8 cellular contexts compared by ENCODE assay signal in genomic region chr2:24124003-24124585, GRCh38. TPM values are rescaled to one million over a fixed set of nuclear protein-coding genes. Genes with fewer than 3 reads are reported as not detected.
DNase-seq lines count a peak whose midpoint lies in the region; ATAC-seq and TF ChIP-seq lines count a peak whose summit lies in the region.

No MANE protein-coding gene starts in this region.

- H3K4ac ChIP-seq in mesenchymal stem cell (ENCODE audit: low read depth in 1 of 2, low read length in 2 of 2) = peak overlapping the region; percentile 56 to 90

- intact Hi-C loops in breast epithelium (cut with DNase I; ENCODE audit: low total_unique reads) (no loop called here), uterus (cut with DNase I; ENCODE audit: low total_unique reads) (no loop called here)

- no peak overlapping the region for H2BK5ac ChIP-seq in mesenchymal stem cell (ENCODE audit: low read depth, low read length, poor library complexity, severe bottlenecking)

- peak overlapping the region; percentile 96 for H3K9ac ChIP-seq in mesenchymal stem cell (ENCODE audit: low read length)

- H3K4me3 ChIP-seq in GM06990 (replicated peaks; ENCODE audit: low read depth, low read length) (peak overlapping the region; percentile 69), breast epithelium (peak overlapping the region; percentile 63 to 87 (median 81)), mesenchymal stem cell (ENCODE audit: insufficient read depth in 1 of 2, low read depth in 1 of 2, low read length in 2 of 2) (peak overlapping the region; percentile 88 to 89), uterus (peak overlapping the region; percentile 73 to 84)

- H3K27me3 ChIP-seq in GM06990 (replicated peaks; ENCODE audit: control insufficient read depth, insufficient read depth, low read length) (no peaks in the 10 kb centered on the region), breast epithelium (no peaks in the 10 kb centered on the region), mesenchymal stem cell (ENCODE audit: control insufficient read depth in 1 of 2, insufficient read depth in 1 of 2, low read length in 2 of 2) (no peaks in the 10 kb centered on the region), uterus (no peaks in the 10 kb centered on the region)

- in situ Hi-C loops in G401 (cut with HindIII; ENCODE audit: low sequenced_read_pairs) = no loop called here

- H3K4me2 ChIP-seq in mesenchymal stem cell (ENCODE audit: low read length, poor library complexity, severe bottlenecking) = peak overlapping the region; percentile 70

- 20% methylated on average over 6 of the region's 7 CpGs for WGBS in mesenchymal stem cell

- H3K4me1 ChIP-seq in breast epithelium (no peaks in the 10 kb centered on the region), mesenchymal stem cell (ENCODE audit: control insufficient read depth, insufficient read depth, low read depth, low read length) (peaks cover 5% of the 10 kb centered on the region), uterus (peaks cover 0 to 4% of the 10 kb centered on the region in 2 donors)

- H3K79me1 ChIP-seq in mesenchymal stem cell (replicated peaks; ENCODE audit: low read length, poor library complexity, severe bottlenecking) = peaks cover 8% of the 10 kb centered on the region

- peak overlapping the region; percentile 98 for H4K8ac ChIP-seq in mesenchymal stem cell (ENCODE audit: low read length)

- peak overlapping the region in 1 of 2 experiments; percentile 68 for H3K14ac ChIP-seq in mesenchymal stem cell (ENCODE audit: low read length in 2 of 2)

- H3K18ac ChIP-seq in mesenchymal stem cell (ENCODE audit: low read depth in 1 of 2, low read length in 2 of 2) = peak overlapping the region; percentile 83 to 93

- no peak for TF ChIP-seq POLR2A in breast epithelium (IDR thresholded peaks at IDR 0.05)
- no peak for TF ChIP-seq POLR2A in uterus (IDR thresholded peaks at IDR 0.05)

- no peak overlapping the region for H2BK12ac ChIP-seq in mesenchymal stem cell (ENCODE audit: low read length in 2 of 2)

- peak overlapping the region in 1 of 2 experiments; percentile 3 for H3K23ac ChIP-seq in mesenchymal stem cell (ENCODE audit: low read length in 2 of 2)

- peak; percentile 27 for ATAC-seq in GM21723 (IDR thresholded peaks at IDR 0.05; ENCODE audit: unreplicated experiment)

- TF ChIP-seq CTCF in GM06990 (IDR thresholded peaks at IDR 0.05; ENCODE audit: insufficient read depth, low read length, poor library complexity, severe bottlenecking) (no peak), breast epithelium (IDR thresholded peaks at IDR 0.05) (no peak), uterus (IDR thresholded peaks at IDR 0.05) (no peak)

- no peaks in the 10 kb centered on the region for H3K9me3 ChIP-seq in breast epithelium
- no peaks in the 10 kb centered on the region for H3K9me3 ChIP-seq in mesenchymal stem cell (ENCODE audit: control insufficient read depth, low read length)
- H3K9me3 ChIP-seq in uterus = no peaks in the 10 kb centered on the region

- DNase-seq in GM06990 (ENCODE audit: extremely low read depth, insufficient read length) = no peak
- peak; percentile 48 for DNase-seq in NCI-H1105 (lab: John Stamatoyannopoulos, UW)
- DNase-seq in breast epithelium (ENCODE audit: low spot score in 2 of 2) = no peak
- no peak for DNase-seq in mesenchymal stem cell
- DNase-seq in uterus = no peak
- DNase-seq in G401 (ENCODE audit: low spot score) = no peak
- no peak for DNase-seq in stimulated activated CD4-positive, alpha-beta T cell treated with anti-CD3 and anti-CD28 coated beads, Interleukin-12 subunit alpha, Interleukin-12 subunit beta, amount 100 ng/mL, for 4 hours

- H2AK5ac ChIP-seq in mesenchymal stem cell (ENCODE audit: low read length, severe bottlenecking) = peak overlapping the region; percentile 63

- peak overlapping the region; percentile 94 for H4K91ac ChIP-seq in mesenchymal stem cell (ENCODE audit: low read length)

- H2AFZ ChIP-seq in mesenchymal stem cell (ENCODE audit: low read depth, low read length) = peak overlapping the region; percentile 21

- H2BK120ac ChIP-seq in mesenchymal stem cell (ENCODE audit: low read depth, low read length) = no peak overlapping the region

- H3K27ac ChIP-seq in breast epithelium = peak overlapping the region; percentile 96 to 97
- peak overlapping the region; percentile 68 for H3K27ac ChIP-seq in mesenchymal stem cell (ENCODE audit: low read length, poor library complexity, severe bottlenecking)
- peak overlapping the region; percentile 92 to 97 for H3K27ac ChIP-seq in uterus

- H2BK15ac ChIP-seq in mesenchymal stem cell (ENCODE audit: low read depth, poor library complexity, severe bottlenecking) = no peak overlapping the region

- H3K36me3 ChIP-seq in GM06990 (ENCODE audit: control insufficient read depth, insufficient read depth, low read length) (no peaks in the 10 kb centered on the region), breast epithelium (no peaks in the 10 kb centered on the region), mesenchymal stem cell (ENCODE audit: control insufficient read depth in 1 of 2, insufficient read depth in 2 of 2, low read depth in 1 of 2, low read length in 2 of 2) (no peaks in the 10 kb centered on the region), uterus (no peaks in the 10 kb centered on the region)

RNA-seq across cellular contexts. Expression of gene FAM228B, which starts 0.8 kb away (rescaled TPM):
- total RNA-seq in breast epithelium = 10 to 100 TPM; 23.7 to 46.2 (median 30.9) TPM
- 13.6 TPM for polyA plus RNA-seq in mesenchymal stem cell (2013, experiment 1 of 2)
- polyA plus RNA-seq in mesenchymal stem cell (2013, experiment 2 of 2) = 14.8 TPM
- 10 to 100 TPM; 25.1 to 96.1 (median 51.7) TPM for total RNA-seq in uterus
- 1.3 and 5.6 TPM in 2 replicates for total RNA-seq in G401 (2014; rRNA removed; shearing (Covaris generic))

RNA-seq across cellular contexts. Expression of gene PFN4, which starts 1.0 kb away (rescaled TPM):
- total RNA-seq in breast epithelium (under 1 TPM in 2 of 3 donors, not detected in 1; 0.44 to 0.96 TPM), uterus (1 to 10 TPM in 1 of 4 donors, under 1 TPM in 1, not detected in 2; 0.95 to 2.0 TPM)
- 0.55 TPM for polyA plus RNA-seq in mesenchymal stem cell (2013, experiment 1 of 2)
- 0.42 TPM for polyA plus RNA-seq in mesenchymal stem cell (2013, experiment 2 of 2)
- not detected in 2 replicates for total RNA-seq in G401 (2014; rRNA removed; shearing (Covaris generic))

RNA-seq across cellular contexts. Expression of gene TP53I3, which starts 39.5 kb away (rescaled TPM):
- total RNA-seq in breast epithelium = 10 to 100 TPM; 19.2 to 24.3 (median 19.6) TPM
- 41.1 TPM for polyA plus RNA-seq in mesenchymal stem cell (2013, experiment 1 of 2)
- 39.5 TPM for polyA plus RNA-seq in mesenchymal stem cell (2013, experiment 2 of 2)
- total RNA-seq in uterus = 10 to 100 TPM in 2 of 4 donors, 1 to 10 TPM in 1, under 1 TPM in 1; 0.77 to 55.4 (median 10.1) TPM
- 47.6 and 66.0 TPM in 2 replicates for total RNA-seq in G401 (2014; rRNA removed; shearing (Covaris generic))

RNA-seq across cellular contexts. Expression of gene SF3B6, which starts 48.0 kb away (rescaled TPM):
- total RNA-seq in breast epithelium (100 to 1,000 TPM in 2 of 3 donors, 10 to 100 TPM in 1; 91.7 to 125 (median 110) TPM), uterus (10 to 100 TPM; 55.0 to 99.0 (median 77.1) TPM)
- polyA plus RNA-seq in mesenchymal stem cell (2013, experiment 1 of 2) = 211 TPM
- 225 TPM for polyA plus RNA-seq in mesenchymal stem cell (2013, experiment 2 of 2)
- total RNA-seq in G401 (2014; rRNA removed; shearing (Covaris generic)) = 339 and 437 TPM in 2 replicates

RNA-seq across cellular contexts. Expression of gene FAM228A, which starts 50.8 kb away (rescaled TPM):
- total RNA-seq in breast epithelium = 1 to 10 TPM in 1 of 3 donors, under 1 TPM in 2; 0.66 to 2.6 (median 0.88) TPM
- 0.76 TPM for polyA plus RNA-seq in mesenchymal stem cell (2013, experiment 1 of 2)
- 0.52 TPM for polyA plus RNA-seq in mesenchymal stem cell (2013, experiment 2 of 2)
- total RNA-seq in uterus = 1 to 10 TPM in 3 of 4 donors, not detected in 1; 1.4 to 3.1 (median 3.0) TPM
- total RNA-seq in G401 (2014; rRNA removed; shearing (Covaris generic)) = 0.18 TPM in 1 of 2 replicates, not detected in the other
